ENCODE assay signal across 8 cellular contexts in the genomic region with DNA sequence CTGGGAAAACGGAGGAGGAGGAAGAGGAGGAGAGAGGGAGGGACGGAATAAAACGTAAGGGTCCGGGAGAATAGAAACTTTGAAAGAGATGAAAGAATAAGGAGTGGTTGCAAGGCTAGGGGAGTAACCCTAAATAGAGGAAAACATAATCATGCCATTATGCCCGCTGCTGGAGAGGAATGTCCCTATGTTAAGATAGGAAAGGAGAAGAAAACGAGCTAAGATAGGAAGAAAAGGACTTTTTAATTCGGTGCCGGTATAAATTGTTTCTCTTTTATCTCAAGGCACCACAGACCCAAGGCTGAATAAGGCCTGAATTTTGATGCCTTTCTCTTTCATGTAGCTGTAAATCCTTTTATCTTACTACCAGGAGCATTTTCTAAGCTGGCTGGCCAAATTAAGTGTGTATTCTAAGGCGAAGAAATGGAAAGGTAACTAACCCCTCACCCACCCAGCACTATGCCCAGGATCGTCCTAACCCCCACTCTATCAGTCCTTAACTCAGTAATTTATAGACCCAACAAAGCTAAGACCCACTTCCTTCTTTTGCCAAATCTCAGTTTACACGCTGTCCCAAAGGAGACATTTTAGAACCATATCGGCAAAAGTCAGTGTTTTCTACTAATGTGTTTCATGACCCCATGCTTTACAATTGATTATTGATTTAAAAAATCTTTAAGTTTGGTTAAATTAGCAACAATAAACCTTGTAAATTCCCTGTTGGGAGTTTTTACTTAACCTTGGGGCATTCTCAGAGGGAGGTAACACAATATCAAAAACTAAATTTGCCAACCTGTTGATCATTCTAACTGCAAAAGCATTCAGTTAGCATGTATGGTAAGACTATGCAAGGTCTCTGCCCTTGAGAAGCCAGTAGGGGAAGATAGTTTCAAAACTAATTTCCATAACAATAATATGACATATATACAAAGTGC. TPM values are rescaled to one million over a fixed set of nuclear protein-coding genes. Genes with fewer than 3 reads are reported as not detected.
DNase-seq lines count a peak whose midpoint lies in the region; ATAC-seq and TF ChIP-seq lines count a peak whose summit lies in the region.

No MANE protein-coding gene starts in this region.

- H3K9me3 Mint-ChIP-seq in progenitor cell of endocrine pancreas (ENCODE audit: low read depth): peaks cover 7% of the 10 kb centered on the region

- TSS peak; percentile 95 for BruUV-seq in OCI-LY7 (replicated peaks; lab: Mats Ljungman, UMichigan)

- CTCF ChIA-PET in OCI-LY7 (lab: Charles Lee; ENCODE audit: unreplicated experiment): interaction anchor here (1.2 kb wide), 1 partner anchor 41 kb away, joined by 4 read pairs; no protein-coding TSS in a partner anchor

- H3K27me3 Mint-ChIP-seq in progenitor cell of endocrine pancreas: no peaks in the 10 kb centered on the region

- no peaks in the 10 kb centered on the region for H4K20me1 ChIP-seq in OCI-LY7 (ENCODE audit: insufficient read depth, low read length)

- peaks cover 10% of the 10 kb centered on the region for H3K36me3 ChIP-seq in OCI-LY7 (ENCODE audit: insufficient read depth, low read length)

- H2AFZ ChIP-seq in OCI-LY7 (ENCODE audit: low read length): peak overlapping the region; percentile 83

- POLR2A ChIA-PET in OCI-LY7 (lab: Charles Lee): interaction anchor here (0.6 to 1.8 kb wide), 21 partner anchors 8 to 1136 kb away, joined by 3 to 18 read pairs (median 4); a partner anchor contains a TSS

- TF ChIP-seq CTCF in OCI-LY7 (conservative IDR thresholded peaks at IDR 0.05; ENCODE audit: low read length): no peak
- TF ChIP-seq CTCF in progenitor cell of endocrine pancreas (IDR thresholded peaks at IDR 0.05; ENCODE audit: unreplicated experiment): no peak

- peak; percentile 49 for TF ChIP-seq POLR2A in erythroblast (IDR thresholded peaks at IDR 0.05; ENCODE audit: low read length)

- peaks cover 17% of the 10 kb centered on the region for H3K4me1 Mint-ChIP-seq in progenitor cell of endocrine pancreas (ENCODE audit: low read depth)

- peak overlapping the region; percentile 97 for H3K4me3 Mint-ChIP-seq in progenitor cell of endocrine pancreas (ENCODE audit: low read depth)

- DNase-seq in OCI-LY7 (ENCODE audit: low spot score) (peak; percentile 16), erythroblast (lab: John Stamatoyannopoulos, UW) (peak in 1 of 2 experiments; percentile 26), progenitor cell of endocrine pancreas (ENCODE audit: low spot score, unreplicated experiment) (no peak), Kasumi-1 (lab: John Stamatoyannopoulos, UW) (no peak), NCI-H2029 treated with DMSO at 0.1 percent for 48 hours (lab: John Stamatoyannopoulos, UW) (no peak)

- peak overlapping the region; percentile 85 for H3K27ac ChIP-seq in OCI-LY7 (ENCODE audit: low read depth, low read length, poor library complexity, severe bottlenecking)

- ATAC-seq in GM19455 (IDR thresholded peaks at IDR 0.05; ENCODE audit: unreplicated experiment): no peak
- ATAC-seq in HG03432 (IDR thresholded peaks at IDR 0.05; ENCODE audit: unreplicated experiment): no peak

- no peaks in the 10 kb centered on the region for H3K9me2 ChIP-seq in OCI-LY7 (ENCODE audit: insufficient read depth, low read length)

- peaks cover 22% of the 10 kb centered on the region for H3K4me1 ChIP-seq in OCI-LY7 (ENCODE audit: insufficient read depth, low read length, poor library complexity, severe bottlenecking)

- H3K79me2 ChIP-seq in OCI-LY7 (ENCODE audit: insufficient read depth, low read depth, low read length): peaks cover 35% of the 10 kb centered on the region

- no peaks in the 10 kb centered on the region for H3K9me3 ChIP-seq in OCI-LY7 (ENCODE audit: low read length)

- H3K36me3 Mint-ChIP-seq in progenitor cell of endocrine pancreas (ENCODE audit: insufficient read depth): peaks cover 2% of the 10 kb centered on the region

- intact Hi-C loops in OCI-LY7 (cut with micrococcal nuclease; ENCODE audit: unreplicated experiment): loop anchor here (1.0 to 2.0 kb wide), 2 partner anchors 42 to 193 kb away; a partner anchor contains a TSS

- H3K4me3 ChIP-seq in GM08714 (ENCODE audit: low read length) (peak overlapping the region; percentile 75), OCI-LY7 (ENCODE audit: low read depth, low read length, poor library complexity, severe bottlenecking) (peak overlapping the region; percentile 90)

- H3K4me2 ChIP-seq in OCI-LY7 (ENCODE audit: low read length): peak overlapping the region; percentile 91

- peak overlapping the region; percentile 97 for H3K27ac Mint-ChIP-seq in progenitor cell of endocrine pancreas

RNA-seq across cellular contexts. Expression of a gene that starts 1.1 kb away (rescaled TPM):
- 13.5 and 15.5 TPM in 2 replicates for total RNA-seq in OCI-LY7 (2014; rRNA removed; shearing (Covaris generic))
- 42.2 and 46.3 TPM in 2 replicates for total RNA-seq in OCI-LY7 (2022)
- 61.3 and 62.7 TPM in 2 replicates for total RNA-seq in progenitor cell of endocrine pancreas

RNA-seq across cellular contexts. Expression of a gene that starts 42.0 kb away (rescaled TPM):
- 29.1 and 34.5 TPM in 2 replicates for total RNA-seq in OCI-LY7 (2014; rRNA removed; shearing (Covaris generic))
- 55.6 and 63.0 TPM in 2 replicates for total RNA-seq in OCI-LY7 (2022)
- 35.0 and 37.3 TPM in 2 replicates for total RNA-seq in progenitor cell of endocrine pancreas
